ENCODE assay signal across 8 cellular contexts in the genomic region with DNA sequence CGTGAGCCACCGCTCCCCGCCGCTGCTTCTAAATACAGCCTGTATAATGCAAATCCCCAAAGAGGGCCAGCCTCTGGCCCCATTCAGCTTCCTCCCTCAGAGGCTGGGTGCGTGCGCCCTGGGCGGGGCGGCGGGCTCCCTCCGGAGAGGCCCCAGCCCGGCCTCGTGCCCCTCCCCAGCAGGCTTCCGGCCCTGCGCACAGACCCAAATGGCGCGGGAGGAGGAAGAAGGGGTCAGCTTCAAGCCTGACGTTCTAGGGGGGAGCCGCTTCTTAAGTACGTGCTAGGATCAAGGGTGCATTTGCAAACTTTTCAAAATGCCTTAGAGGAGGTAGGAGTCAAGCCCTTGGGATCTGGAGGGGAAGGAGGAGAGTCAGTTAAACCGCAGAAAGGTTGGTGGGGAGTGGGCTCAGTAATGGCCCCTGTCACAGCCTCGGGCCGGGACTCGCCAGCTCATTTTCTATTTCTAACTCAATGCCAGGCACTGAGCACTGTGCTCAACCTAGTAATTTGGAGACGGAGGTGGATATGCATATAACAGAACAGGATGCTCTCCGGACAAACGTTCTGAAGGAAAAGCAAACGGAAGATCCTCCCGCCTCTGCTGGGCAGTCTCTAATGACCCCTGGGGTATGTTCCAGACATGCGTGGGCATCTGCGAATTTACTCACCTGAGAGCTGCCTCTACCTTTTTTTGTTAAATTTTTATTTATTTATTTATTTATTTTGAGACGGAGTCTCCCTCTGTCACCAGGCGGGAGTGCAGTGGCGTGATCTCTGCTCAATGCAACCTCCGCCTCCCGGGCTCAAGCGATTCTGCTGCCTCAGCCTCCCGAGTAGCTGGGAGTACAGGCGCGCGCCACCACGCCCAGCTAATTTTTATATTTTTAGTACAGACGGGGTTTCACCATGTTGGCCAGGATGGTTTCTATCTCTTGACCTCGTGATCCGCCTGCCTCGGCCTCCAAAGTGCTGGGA. TPM values are rescaled to one million over a fixed set of nuclear protein-coding genes. Genes with fewer than 3 reads are reported as not detected.
DNase-seq lines count a peak whose midpoint lies in the region; ATAC-seq and TF ChIP-seq lines count a peak whose summit lies in the region.

No MANE protein-coding gene starts in this region.

- H3K4me3 ChIP-seq in effector memory CD4-positive, alpha-beta T cell (ENCODE audit: insufficient read depth, low read depth, low read length, poor library complexity, severe bottlenecking) = peak overlapping the region; percentile 39

- no peaks in the 10 kb centered on the region for H3K4me1 ChIP-seq in effector memory CD4-positive, alpha-beta T cell (ENCODE audit: control insufficient read depth, insufficient read depth, low read length, poor library complexity, severe bottlenecking)

- H3K4me1 Mint-ChIP-seq in T-helper 2 cell treated with Interferon-gamma antibody and Interleukin-4, amounts not matched to agents 5 μg/mL and 100 μg/mL, for 36 hours (ENCODE audit: low read depth) = peaks cover 20% of the 10 kb centered on the region
- H3K4me1 Mint-ChIP-seq in progenitor cell of endocrine pancreas (ENCODE audit: low read depth) = peaks cover 42% of the 10 kb centered on the region

- H3K27ac Mint-ChIP-seq in T-helper 2 cell treated with Interferon-gamma antibody and Interleukin-4, amounts not matched to agents 5 μg/mL and 100 μg/mL, for 36 hours = peak overlapping the region; percentile 100
- H3K27ac Mint-ChIP-seq in progenitor cell of endocrine pancreas = peak overlapping the region; percentile 94

- peak overlapping the region; percentile 74 for H3K27ac ChIP-seq in effector memory CD4-positive, alpha-beta T cell (ENCODE audit: insufficient read depth, low read length, poor library complexity, severe bottlenecking)

- no peak for TF ChIP-seq CTCF in progenitor cell of endocrine pancreas (IDR thresholded peaks at IDR 0.05; ENCODE audit: unreplicated experiment)

- no peaks in the 10 kb centered on the region for H3K27me3 ChIP-seq in effector memory CD4-positive, alpha-beta T cell (replicated peaks; ENCODE audit: control insufficient read depth, insufficient read depth, low read length, poor library complexity, severe bottlenecking)

- H3K36me3 ChIP-seq in effector memory CD4-positive, alpha-beta T cell (ENCODE audit: control insufficient read depth, insufficient read depth, low read length) = no peaks in the 10 kb centered on the region

- no peaks in the 10 kb centered on the region for H3K9me3 ChIP-seq in effector memory CD4-positive, alpha-beta T cell (ENCODE audit: control insufficient read depth, low read length)

- no peaks in the 10 kb centered on the region for H3K9me3 Mint-ChIP-seq in T-helper 2 cell treated with Interferon-gamma antibody and Interleukin-4, amounts not matched to agents 5 μg/mL and 100 μg/mL, for 36 hours
- H3K9me3 Mint-ChIP-seq in progenitor cell of endocrine pancreas (ENCODE audit: low read depth) = no peaks in the 10 kb centered on the region

- peak overlapping the region; percentile 100 for H3K4me3 Mint-ChIP-seq in T-helper 2 cell treated with Interferon-gamma antibody and Interleukin-4, amounts not matched to agents 5 μg/mL and 100 μg/mL, for 36 hours
- H3K4me3 Mint-ChIP-seq in progenitor cell of endocrine pancreas (ENCODE audit: low read depth) = no peak overlapping the region

- ATAC-seq in GM19035 (IDR thresholded peaks at IDR 0.05; ENCODE audit: unreplicated experiment) = peak; percentile 97
- ATAC-seq in HG03097 (IDR thresholded peaks at IDR 0.05; ENCODE audit: low FRiP score, unreplicated experiment) = peak; percentile 53

- H3K36me3 Mint-ChIP-seq in T-helper 2 cell treated with Interferon-gamma antibody and Interleukin-4, amounts not matched to agents 5 μg/mL and 100 μg/mL, for 36 hours (ENCODE audit: low read depth) = peaks cover 15% of the 10 kb centered on the region
- no peaks in the 10 kb centered on the region for H3K36me3 Mint-ChIP-seq in progenitor cell of endocrine pancreas (ENCODE audit: insufficient read depth)

- peak; percentile 88 for DNase-seq in T-helper 2 cell treated with Interferon-gamma antibody and Interleukin-4, amounts not matched to agents 5 μg/mL and 100 μg/mL, for 36 hours (ENCODE audit: low spot score)
- peak; percentile 54 to 71 (median 63) for DNase-seq in effector memory CD4-positive, alpha-beta T cell
- DNase-seq in progenitor cell of endocrine pancreas (ENCODE audit: low spot score, unreplicated experiment) (no peak), HuH-7.5 (ENCODE audit: low spot score) (no peak), NCI-H1105 (lab: John Stamatoyannopoulos, UW) (no peak)
- DNase-seq in NK-92 treated with Interleukin-12 subunit alpha and Interleukin-12 subunit beta, amount 100 ng/mL, for 24 hours (lab: John Stamatoyannopoulos, UW) = no peak

- no peaks in the 10 kb centered on the region for H3K27me3 Mint-ChIP-seq in T-helper 2 cell treated with Interferon-gamma antibody and Interleukin-4, amounts not matched to agents 5 μg/mL and 100 μg/mL, for 36 hours (ENCODE audit: low read depth)
- no peaks in the 10 kb centered on the region for H3K27me3 Mint-ChIP-seq in progenitor cell of endocrine pancreas

RNA-seq across cellular contexts. Expression of a gene that starts 32.3 kb away (rescaled TPM):
- 3.0 and 4.0 TPM in 2 replicates for total RNA-seq in progenitor cell of endocrine pancreas

Comparison
In these comparisons a context has a peak if more than half of its experiments do, and no peak if none do; other contexts are left out.
1. DNase-seq: peak in T-helper 2 cell treated with Interferon-gamma antibody and Interleukin-4, amounts not matched to agents 5 μg/mL and 100 μg/mL, for 36 hours (single experiment) and effector memory CD4-positive, alpha-beta T cell (3 of 3); none in progenitor cell of endocrine pancreas (single experiment), HuH-7.5 (single experiment), NK-92 treated with Interleukin-12 subunit alpha and Interleukin-12 subunit beta, amount 100 ng/mL, for 24 hours (single experiment) and NCI-H1105 (single experiment).